Comparison of ENCODE assay signal across 17 cellular contexts in genomic region chr15:75790631-75791336, GRCh38. TPM values are rescaled to one million over a fixed set of nuclear protein-coding genes. Genes with fewer than 3 reads are reported as not detected.
A peak's percentile ranks its signal among the peaks of the same experiment; 100 is the strongest.
DNase-seq lines count a peak whose midpoint lies in the region; TF ChIP-seq lines count a peak whose summit lies in the region.
"Had no signal": no experiment of that assay in that cellular context is flagged by ENCODE, and none has a peak within 500 bp of the region (broad histone marks: within the 10 kb centered on the region; RNA-seq: fewer than 3 reads in every experiment).

No MANE protein-coding gene starts in this region.

- H2BK120ac ChIP-seq in neuronal stem cell (ENCODE audit: low read depth, low read length): no peak overlapping the region

- H2BK12ac ChIP-seq in neuronal stem cell (ENCODE audit: low read length): no peak overlapping the region

- peak overlapping the region; percentile 13 for H3K23ac ChIP-seq in neuronal stem cell (ENCODE audit: low read depth, low read length, poor library complexity)

- no peak overlapping the region for H2BK5ac ChIP-seq in neuronal stem cell (ENCODE audit: low read length)

- H3K9me3 ChIP-seq in endodermal cell (ENCODE audit: control insufficient read depth, low read length): no peaks in the 10 kb centered on the region
- no peaks in the 10 kb centered on the region for H3K9me3 ChIP-seq in neuronal stem cell (replicated peaks in 1 of 2; ENCODE audit: control insufficient read depth in 2 of 2, insufficient read depth in 1 of 2, low read depth in 1 of 2, low read length in 2 of 2)
- H3K9me3 ChIP-seq: BLaER1 treated with 17β-estradiol and CSF1 and Interleukin-3, amounts not matched to agents 10 nM and 100 nM had no signal

- H3K27me3 ChIP-seq in endodermal cell (ENCODE audit: control insufficient read depth, insufficient read depth, low read length, poor library complexity, severe bottlenecking): peaks cover 8% of the 10 kb centered on the region
- peaks cover 0 to 60% (median 0%) of the 10 kb centered on the region in 3 experiments for H3K27me3 ChIP-seq in neuronal stem cell (ENCODE audit: control insufficient read depth in 3 of 3, insufficient read depth in 3 of 3, low read depth in 1 of 3, low read length in 3 of 3)
- H3K27me3 ChIP-seq: BLaER1 treated with 17β-estradiol and CSF1 and Interleukin-3, amounts not matched to agents 10 nM and 100 nM had no signal

- DNase-seq in HT1080 (ENCODE audit: low read depth) (peak; percentile 24), endodermal cell (peak; percentile 25), neuronal stem cell (ENCODE audit: low spot score) (no peak), hippocampal formation (lab: John Stamatoyannopoulos, UW) (no peak), pons (ENCODE audit: low spot score) (no peak), cortex of kidney (lab: John Stamatoyannopoulos, UW) (no peak)
- DNase-seq: COR-L47, DMS 273 treated with DMSO at 0.1 percent for 48 hours, DMS53, DND-41, EL, GOT3, H7 had no signal

- no peaks in the 10 kb centered on the region for H3K9me3 Mint-ChIP-seq in endodermal cell
- H3K9me3 Mint-ChIP-seq: CD8-positive, alpha-beta T cell had no signal

- H3K4me2 ChIP-seq in neuronal stem cell (ENCODE audit: insufficient read depth, low read length, poor library complexity, severe bottlenecking): no peak overlapping the region
- H3K4me2 ChIP-seq: BLaER1 treated with 17β-estradiol and CSF1 and Interleukin-3, amounts not matched to agents 10 nM and 100 nM had no signal

- no peaks in the 10 kb centered on the region for H3K36me3 Mint-ChIP-seq in endodermal cell (ENCODE audit: low read depth)
- H3K36me3 Mint-ChIP-seq: CD8-positive, alpha-beta T cell had no signal

- H3K4me1 ChIP-seq in endodermal cell (ENCODE audit: control insufficient read depth, insufficient read depth, low read length): no peaks in the 10 kb centered on the region
- no peaks in the 10 kb centered on the region for H3K4me1 ChIP-seq in neuronal stem cell (ENCODE audit: control insufficient read depth in 2 of 2, insufficient read depth in 1 of 2, low read depth in 1 of 2, low read length in 2 of 2)
- H3K4me1 ChIP-seq: BLaER1 treated with 17β-estradiol and CSF1 and Interleukin-3, amounts not matched to agents 10 nM and 100 nM had no signal

- H3K4ac ChIP-seq in neuronal stem cell (ENCODE audit: low read length): peak overlapping the region; percentile 66

- no peak for TF ChIP-seq CTCF in endodermal cell (conservative IDR thresholded peaks at IDR 0.05)

- no peak overlapping the region for H2BK15ac ChIP-seq in neuronal stem cell (ENCODE audit: low read length)

- H3K79me1 ChIP-seq in neuronal stem cell (ENCODE audit: low read depth, low read length): no peaks in the 10 kb centered on the region

- H3K4me3 Mint-ChIP-seq in endodermal cell: no peak overlapping the region
- H3K4me3 Mint-ChIP-seq: B cell; CD8-positive, alpha-beta T cell had no signal

- H2AFZ ChIP-seq in neuronal stem cell (ENCODE audit: low read length): no peak overlapping the region

- no peak overlapping the region for H3K14ac ChIP-seq in neuronal stem cell (ENCODE audit: low read length)

- WGBS in endodermal cell (ENCODE audit: insufficient coverage in 1 of 2, insufficient read length in 1 of 2), 2 experiments: 89 to 96% methylated on average over 4 to 11 of the region's 11 CpGs
- WGBS in neuronal stem cell (ENCODE audit: extremely low coverage in 2 of 2, insufficient read length in 2 of 2, insufficient replicate concordance in 1 of 2), 2 donors: no CpG with 5 or more reads among the region's 11 CpGs

- H3K27ac ChIP-seq in endodermal cell (ENCODE audit: low read depth, low read length) (no peak overlapping the region), neuronal stem cell (replicated peaks; ENCODE audit: low read length) (no peak overlapping the region)
- H3K27ac ChIP-seq: BLaER1 treated with 17β-estradiol and CSF1 and Interleukin-3, amounts not matched to agents 10 nM and 100 nM had no signal

- peak overlapping the region; percentile 43 for H4K8ac ChIP-seq in neuronal stem cell (ENCODE audit: low read depth, low read length)

- no peaks in the 10 kb centered on the region for H3K4me1 Mint-ChIP-seq in endodermal cell

- no peak overlapping the region for H3K18ac ChIP-seq in neuronal stem cell (ENCODE audit: low read length)

- no peak overlapping the region for H3K27ac Mint-ChIP-seq in endodermal cell
- H3K27ac Mint-ChIP-seq: B cell; CD8-positive, alpha-beta T cell had no signal

- H4K91ac ChIP-seq in neuronal stem cell (ENCODE audit: low read depth, low read length, poor library complexity): no peak overlapping the region

- H3K9ac ChIP-seq in endodermal cell (ENCODE audit: extremely low read depth, low read length, poor library complexity, severe bottlenecking) (no peak overlapping the region), neuronal stem cell (ENCODE audit: low read depth, low read length, poor library complexity) (peak overlapping the region; percentile 63)
- H3K9ac ChIP-seq: BLaER1 treated with 17β-estradiol and CSF1 and Interleukin-3, amounts not matched to agents 10 nM and 100 nM had no signal

- H3K36me3 ChIP-seq in endodermal cell (ENCODE audit: control insufficient read depth, insufficient read depth, low read length) (no peaks in the 10 kb centered on the region), neuronal stem cell (replicated peaks in 1 of 2; ENCODE audit: control insufficient read depth in 2 of 2, insufficient read depth in 2 of 2, low read length in 2 of 2) (no peaks in the 10 kb centered on the region)
- H3K36me3 ChIP-seq: BLaER1 treated with 17β-estradiol and CSF1 and Interleukin-3, amounts not matched to agents 10 nM and 100 nM had no signal

- peaks cover 23% of the 10 kb centered on the region for H3K27me3 Mint-ChIP-seq in endodermal cell (ENCODE audit: insufficient read depth)

- H3K4me3 ChIP-seq in endodermal cell (ENCODE audit: low read length): no peak overlapping the region
- no peak overlapping the region for H3K4me3 ChIP-seq in neuronal stem cell (ENCODE audit: low read length in 2 of 2)
- H3K4me3 ChIP-seq: BLaER1 treated with 17β-estradiol and CSF1 and Interleukin-3, amounts not matched to agents 10 nM and 100 nM; GM12878 had no signal

- no peak overlapping the region for H2AK5ac ChIP-seq in neuronal stem cell (ENCODE audit: low read depth, low read length)

RNA-seq across cellular contexts. Expression of gene UBE2Q2, which starts 52.5 kb away (rescaled TPM):
- 16.1 and 16.3 TPM in 2 replicates for total RNA-seq in HT1080 (2014; rRNA removed; shearing (Covaris generic))
- 23.5 and 26.9 TPM in 2 replicates for polyA plus RNA-seq in HT1080 (2015; cell fraction: cytosol; rRNA removed)
- polyA plus RNA-seq in HT1080 (2015; cell fraction: nucleus; rRNA removed): 13.3 TPM in 2 replicates
- 10 to 100 TPM; 29.5 to 37.1 TPM for total RNA-seq in endodermal cell
- polyA plus RNA-seq in endodermal cell (2013, experiment 1 of 2): 31.3 TPM
- 30.6 TPM for polyA plus RNA-seq in endodermal cell (2013, experiment 2 of 2)
- polyA plus RNA-seq in neuronal stem cell (2013, experiment 1 of 2): 10.6 TPM
- polyA plus RNA-seq in neuronal stem cell (2013, experiment 2 of 2): 11.0 TPM

Comparison
In these comparisons a context has a peak if more than half of its experiments do, and no peak if none do; other contexts are left out.
1. DNase-seq: peak in HT1080 (single experiment) and endodermal cell (single experiment); none in neuronal stem cell (single experiment), hippocampal formation (0 of 2), pons (single experiment) and cortex of kidney (single experiment).